8 cellular contexts compared by ENCODE assay signal in genomic region chr1:89272132-89273041, GRCh38. TPM values are rescaled to one million over a fixed set of nuclear protein-coding genes. Genes with fewer than 3 reads are reported as not detected.
DNase-seq lines count a peak whose midpoint lies in the region; ATAC-seq and TF ChIP-seq lines count a peak whose summit lies in the region.
"Not testable (repeated sequence)": the region's sequence is repeated elsewhere in the genome, so short reads cannot be mapped to it uniquely, and the experiment has no call there.
"Had no signal": no experiment of that assay in that cellular context is flagged by ENCODE, and none has a peak within 500 bp of the region (broad histone marks: within the 10 kb centered on the region; RNA-seq: fewer than 3 reads in every experiment).

Gene GBP5 (minus strand): TSS chr1:89272860. CDS start chr1:89269555, 3,305 bp downstream.

- WGBS in heart left ventricle, 4 donors: 84 to 91% (median 90%) methylated on average over 13 to 17 of the region's 17 CpGs

- not testable (repeated sequence) for H3K9me3 ChIP-seq in KOPT-K1 (ENCODE audit: insufficient read depth, low read length, poor library complexity, severe bottlenecking); heart left ventricle

- intact Hi-C loops in heart left ventricle (cut with DNase I): not testable (repeated sequence)

- ATAC-seq in GM19324 (IDR thresholded peaks at IDR 0.05; ENCODE audit: low FRiP score, unreplicated experiment) (peak; percentile 79), HG02840 (IDR thresholded peaks at IDR 0.05; ENCODE audit: low FRiP score, unreplicated experiment) (peak; percentile 71), heart left ventricle (peak in 1 of 4 donors; percentile 41)
- peak; percentile 66 to 69 for ATAC-seq in activated CD4-positive, CD25-positive, alpha-beta regulatory T cell treated with anti-CD3 and anti-CD28 coated beads, Interleukin-2, amount 50 U/mL, for 24 hours

- not testable (repeated sequence) for TF ChIP-seq POLR2A in heart left ventricle (IDR thresholded peaks at IDR 0.05)

- peak; percentile 86 for DNase-seq in activated effector memory CD4-positive, alpha-beta T cell treated with anti-CD3 and anti-CD28 coated beads, Interleukin-2, amount 50 U/mL, for 16 hours
- DNase-seq in heart left ventricle: peak in 2 of 5 donors; percentile 29 to 31
- DNase-seq in stimulated activated CD4-positive, alpha-beta T cell treated with anti-CD3 and anti-CD28 coated beads, Interleukin-1b, Interleukin-23, amount 100 ng/mL, for 48 hours: peak; percentile 76

- peak within 1 kb of the TSS; percentile 40 for H3K27ac ChIP-seq in KOPT-K1 (ENCODE audit: low read depth, low read length, poor library complexity, severe bottlenecking)
- peak within 1 kb of the TSS in 1 of 12 donors; percentile 79 for H3K27ac ChIP-seq in heart left ventricle

- peaks cover 0 to 75% (median 0%) of the 10 kb centered on the region in 12 donors for H3K4me1 ChIP-seq in heart left ventricle

- H3K27me3 ChIP-seq in heart left ventricle: not testable (repeated sequence)

- not testable (repeated sequence) for TF ChIP-seq CTCF in heart left ventricle (IDR thresholded peaks at IDR 0.05)

- H3K36me3 ChIP-seq in KOPT-K1 (ENCODE audit: insufficient read depth, low read length): not testable (repeated sequence)
- peaks cover 0 to 29% (median 0%) of the 10 kb centered on the region in 9 donors for H3K36me3 ChIP-seq in heart left ventricle

- H3K4me3 ChIP-seq in heart left ventricle: peak within 1 kb of the TSS in 8 of 12 donors; percentile 1 to 58 (median 26)

RNA-seq across cellular contexts. Expression of gene GBP5, which starts in this region (rescaled TPM):
- 10 to 100 TPM in 2 of 9 donors, 1 to 10 TPM in 1, under 1 TPM in 6; 0.07 to 71.2 (median 0.72) TPM for total RNA-seq in heart left ventricle
- polyA plus RNA-seq in heart left ventricle: under 1 TPM; 0.27 to 0.36 TPM
- total RNA-seq: foreskin keratinocyte had no signal
- polyA plus RNA-seq: foreskin keratinocyte had no signal
